9 cellular contexts compared by ENCODE assay signal in genomic region chr5:74543162-74543995, GRCh38.
DNase-seq lines count a peak whose midpoint lies in the region; ATAC-seq and TF ChIP-seq lines count a peak whose summit lies in the region.
"Had no signal": no experiment of that assay in that cellular context is flagged by ENCODE, and none has a peak within 500 bp of the region (broad histone marks: within the 10 kb centered on the region; RNA-seq: fewer than 3 reads in every experiment).

No MANE protein-coding gene starts in this region.

- H3K9me3 Mint-ChIP-seq in MCF 10A (ENCODE audit: unreplicated experiment) (no peaks in the 10 kb centered on the region), mesothelial cell of epicardium (no peaks in the 10 kb centered on the region)

- peak; percentile 87 for DNase-seq in AG20443 (ENCODE audit: low spot score)
- DNase-seq in NCI-H1092 treated with DMSO at 0.1 percent for 48 hours (lab: John Stamatoyannopoulos, UW) = peak; percentile 22
- DNase-seq in MCF 10A (ENCODE audit: unreplicated experiment) = peak; percentile 91
- no peak for DNase-seq in mesothelial cell of epicardium (ENCODE audit: low spot score in 2 of 2, unreplicated experiment in 2 of 2)
- no peak for DNase-seq in MV-4-11 (lab: John Stamatoyannopoulos, UW)
- DNase-seq in NCI-H1694 (lab: John Stamatoyannopoulos, UW) = no peak
- DNase-seq in NCI-H2196 (lab: John Stamatoyannopoulos, UW; ENCODE audit: unreplicated experiment) = no peak
- DNase-seq: activated CD4-positive, CD25-positive, alpha-beta regulatory T cell treated with anti-CD3 and anti-CD28 coated beads, Interleukin-2, amount 50 U/mL, for 72 hours had no signal

- peak overlapping the region; percentile 58 for H3K4me3 Mint-ChIP-seq in MCF 10A (ENCODE audit: unreplicated experiment)
- peak overlapping the region; percentile 20 for H3K4me3 Mint-ChIP-seq in mesothelial cell of epicardium

- POLR2A ChIA-PET in MCF 10A (lab: Yijun Ruan, JAX) = interaction anchor here (0.5 to 2.2 kb wide), 11 partner anchors 9 to 643 kb away, joined by 3 to 16 read pairs (median 3); partner anchors contain the start of gene ENC1

- no peak for ATAC-seq in HG02623 (IDR thresholded peaks at IDR 0.05; ENCODE audit: unreplicated experiment)

- intact Hi-C loops in MCF 10A (cut with micrococcal nuclease) = loop anchor here (1.0 kb wide), 2 partner anchors 97 to 508 kb away; partner anchors contain the start of gene ENC1

- H3K36me3 Mint-ChIP-seq in MCF 10A (ENCODE audit: insufficient read depth, unreplicated experiment) (no peaks in the 10 kb centered on the region), mesothelial cell of epicardium (no peaks in the 10 kb centered on the region)

- no peak for TF ChIP-seq CTCF in MCF 10A (IDR thresholded peaks at IDR 0.05; ENCODE audit: unreplicated experiment)
- no peak for TF ChIP-seq CTCF in mesothelial cell of epicardium (IDR thresholded peaks at IDR 0.05; ENCODE audit: unreplicated experiment)

- no peaks in the 10 kb centered on the region for H3K27me3 Mint-ChIP-seq in MCF 10A (ENCODE audit: insufficient read depth, unreplicated experiment)
- no peaks in the 10 kb centered on the region for H3K27me3 Mint-ChIP-seq in mesothelial cell of epicardium (ENCODE audit: low read depth)

- no TSS peak for BruUV-seq in MCF 10A (replicated peaks; lab: Mats Ljungman, UMichigan)

- peak overlapping the region; percentile 84 for H3K27ac Mint-ChIP-seq in MCF 10A (ENCODE audit: low read depth, unreplicated experiment)
- peak overlapping the region; percentile 69 for H3K27ac Mint-ChIP-seq in mesothelial cell of epicardium

- CTCF ChIA-PET in MCF 10A (lab: Yijun Ruan, JAX) = interaction anchor here (0.6 to 1.3 kb wide), 4 partner anchors 24 to 123 kb away, joined by 3 to 4 read pairs (median 3); no protein-coding TSS in a partner anchor

- H3K4me1 Mint-ChIP-seq in MCF 10A (ENCODE audit: insufficient read depth, unreplicated experiment) (peaks cover 17% of the 10 kb centered on the region), mesothelial cell of epicardium (peaks cover 34% of the 10 kb centered on the region)

Comparison
In these comparisons a context has a peak if more than half of its experiments do, and no peak if none do; other contexts are left out.
1. DNase-seq: peak in AG20443 (single experiment), NCI-H1092 treated with DMSO at 0.1 percent for 48 hours (single experiment) and MCF 10A (single experiment); none in mesothelial cell of epicardium (0 of 2), MV-4-11 (single experiment), NCI-H1694 (single experiment) and NCI-H2196 (single experiment).